Comparison of ENCODE assay signal across 12 cellular contexts in the genomic region with DNA sequence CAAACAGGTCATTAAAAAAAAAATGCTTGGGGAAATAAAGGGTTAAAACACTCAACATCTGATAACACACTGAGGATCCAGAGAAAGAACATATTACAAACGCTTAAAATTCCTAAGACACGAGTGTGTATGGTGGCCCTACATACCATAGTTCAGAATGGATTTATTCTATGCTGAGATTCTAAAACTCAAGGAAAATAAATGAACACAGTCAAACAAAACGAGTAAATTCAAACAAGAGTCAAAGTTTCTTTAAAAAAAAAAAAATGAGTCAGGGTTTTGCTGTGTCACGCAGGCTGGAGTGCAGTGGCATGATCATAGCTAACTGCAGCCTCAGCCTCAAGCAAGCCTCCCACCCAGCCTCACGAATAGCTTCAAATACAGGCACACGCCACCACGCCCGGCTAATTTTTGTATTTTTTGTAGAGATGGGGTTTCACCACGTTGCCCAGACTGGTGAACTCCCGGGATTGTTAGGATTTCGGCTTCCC. TPM values are rescaled to one million over a fixed set of nuclear protein-coding genes. Genes with fewer than 3 reads are reported as not detected.
DNase-seq lines count a peak whose midpoint lies in the region; ATAC-seq, FAIRE-seq and TF ChIP-seq lines count a peak whose summit lies in the region.
"Had no signal": no experiment of that assay in that cellular context is flagged by ENCODE, and none has a peak within 500 bp of the region (broad histone marks: within the 10 kb centered on the region; RNA-seq: fewer than 3 reads in every experiment).

No MANE protein-coding gene starts in this region.

- H3K9me3 Mint-ChIP-seq in Caco-2 (ENCODE audit: unreplicated experiment) = no peaks in the 10 kb centered on the region
- no peaks in the 10 kb centered on the region for H3K9me3 Mint-ChIP-seq in progenitor cell of endocrine pancreas (ENCODE audit: low read depth)

- H3K4me1 Mint-ChIP-seq in Caco-2 (ENCODE audit: low read depth, unreplicated experiment) (peaks cover 7% of the 10 kb centered on the region), progenitor cell of endocrine pancreas (ENCODE audit: low read depth) (peaks cover 7% of the 10 kb centered on the region)

- H3K27ac Mint-ChIP-seq in Caco-2 (ENCODE audit: unreplicated experiment) = peak overlapping the region; percentile 79
- peak overlapping the region; percentile 86 for H3K27ac Mint-ChIP-seq in progenitor cell of endocrine pancreas

- no peak for ATAC-seq in GM18907 (IDR thresholded peaks at IDR 0.05; ENCODE audit: unreplicated experiment)

- H3K36me3 ChIP-seq in Caco-2 (ENCODE audit: control insufficient read depth, insufficient read depth, low read length) (peaks cover 2% of the 10 kb centered on the region), SJSA1 (peaks cover 73% of the 10 kb centered on the region)

- H3K9me3 ChIP-seq in Caco-2 (no peaks in the 10 kb centered on the region), SJSA1 (replicated peaks) (no peaks in the 10 kb centered on the region; the same call in 1 of the 2 replicates)

- intact Hi-C loops in Caco-2 (cut with micrococcal nuclease; ENCODE audit: unreplicated experiment) = no loop called here

- H3K4me1 ChIP-seq in Caco-2 (peaks cover 20% of the 10 kb centered on the region), SJSA1 (replicated peaks) (peaks cover 17% of the 10 kb centered on the region)

- H3K27me3 ChIP-seq in Caco-2 (replicated peaks; ENCODE audit: control insufficient read depth, insufficient read depth, low read length) (no peaks in the 10 kb centered on the region), SJSA1 (replicated peaks) (no peaks in the 10 kb centered on the region)

- no peak for TF ChIP-seq POLR2A in H54 (IDR thresholded peaks at IDR 0.05; ENCODE audit: low read depth, low read length)

- no peak for FAIRE-seq in H54 (lab: Jason Lieb, UNC)

- H3K36me3 Mint-ChIP-seq in Caco-2 (ENCODE audit: insufficient read depth, unreplicated experiment) = peaks cover 75% of the 10 kb centered on the region
- H3K36me3 Mint-ChIP-seq in progenitor cell of endocrine pancreas (ENCODE audit: insufficient read depth) = peaks cover 4% of the 10 kb centered on the region

- POLR2A ChIA-PET in Caco-2 (lab: Charles Lee) = interaction anchor here (0.7 kb wide), 1 partner anchor 381 kb away, joined by 4 read pairs; no protein-coding TSS in a partner anchor

- TF ChIP-seq CTCF in Caco-2 (IDR thresholded peaks at IDR 0.05; ENCODE audit: insufficient read depth in 1 of 2, low read depth in 1 of 2, low read length in 1 of 2, severe bottlenecking in 1 of 2, unreplicated experiment in 1 of 2) (no peak), fibroblast of the aortic adventitia (IDR thresholded peaks at IDR 0.05; ENCODE audit: insufficient read depth, low read length) (no peak), progenitor cell of endocrine pancreas (IDR thresholded peaks at IDR 0.05; ENCODE audit: unreplicated experiment) (no peak)

- DNase-seq in Caco-2 (no peak), SJSA1 (ENCODE audit: low read depth in 1 of 2, low spot score in 2 of 2) (peak; percentile 52 to 70), fibroblast of the aortic adventitia (ENCODE audit: low read depth) (peak; percentile 55), progenitor cell of endocrine pancreas (ENCODE audit: low spot score, unreplicated experiment) (no peak), NK-92 (lab: John Stamatoyannopoulos, UW; ENCODE audit: unreplicated experiment) (no peak), H54 (ENCODE audit: insufficient read length, low spot score) (no peak), NCI-H1048 (lab: John Stamatoyannopoulos, UW) (no peak)
- DNase-seq: activated CD8-positive, alpha-beta memory T cell treated with anti-CD3 and anti-CD28 coated beads, Interleukin-2, amount 50 U/mL, for 4 hours; midbrain; NCI-H187; T-helper 2 cell had no signal

- CTCF ChIA-PET in Caco-2 (lab: Charles Lee) = interaction anchor here (0.7 kb wide), 2 partner anchors 95 to 844 kb away, joined by 3 to 5 read pairs; no protein-coding TSS in a partner anchor

- H3K4me3 ChIP-seq in Caco-2 (ENCODE audit: low read depth, low read length) (no peak overlapping the region), SJSA1 (no peak overlapping the region), fibroblast of the aortic adventitia (ENCODE audit: low read depth, low read length) (no peak overlapping the region)

- H3K27me3 Mint-ChIP-seq in Caco-2 (ENCODE audit: insufficient read depth, unreplicated experiment) (no peaks in the 10 kb centered on the region), progenitor cell of endocrine pancreas (no peaks in the 10 kb centered on the region)

- H3K4me3 Mint-ChIP-seq in Caco-2 (ENCODE audit: unreplicated experiment) (peak overlapping the region; percentile 20), progenitor cell of endocrine pancreas (ENCODE audit: low read depth) (no peak overlapping the region)

- H3K27ac ChIP-seq in SJSA1 = peak overlapping the region; percentile 78

- no TSS peak for BruUV-seq in Caco-2 (replicated peaks; lab: Mats Ljungman, UMichigan)

RNA-seq across cellular contexts. Expression of gene CRK, which starts 17.4 kb away (rescaled TPM):
- 70.0 and 72.3 TPM in 2 replicates for total RNA-seq in Caco-2 (2022)
- total RNA-seq in SJSA1 (2014; rRNA removed; shearing (Covaris generic)) = 99.7 and 102 TPM in 2 replicates
- total RNA-seq in fibroblast of the aortic adventitia (ENCODE audit: low replicate concordance) = 70.0 and 106 TPM in 2 replicates
- 41.6 and 44.8 TPM in 2 replicates for total RNA-seq in progenitor cell of endocrine pancreas

RNA-seq across cellular contexts. Expression of gene YWHAE, which starts 38.6 kb away (rescaled TPM):
- total RNA-seq in Caco-2 (2022) (915 and 956 TPM in 2 replicates), fibroblast of the aortic adventitia (ENCODE audit: low replicate concordance) (628 and 1,755 TPM in 2 replicates), progenitor cell of endocrine pancreas (951 and 984 TPM in 2 replicates)
- 370 and 490 TPM in 2 replicates for total RNA-seq in SJSA1 (2014; rRNA removed; shearing (Covaris generic))

RNA-seq across cellular contexts. Expression of gene MYO1C, which starts 53.8 kb away (rescaled TPM):
- total RNA-seq in Caco-2 (2022) (162 and 171 TPM in 2 replicates), fibroblast of the aortic adventitia (ENCODE audit: low replicate concordance) (127 and 139 TPM in 2 replicates), progenitor cell of endocrine pancreas (64.4 and 84.0 TPM in 2 replicates)
- 113 and 155 TPM in 2 replicates for total RNA-seq in SJSA1 (2014; rRNA removed; shearing (Covaris generic))

Comparison
In these comparisons a context has a peak if more than half of its experiments do, and no peak if none do; other contexts are left out.
1. DNase-seq: peak in SJSA1 (2 of 2) and fibroblast of the aortic adventitia (single experiment); none in Caco-2 (0 of 2), progenitor cell of endocrine pancreas (single experiment), NK-92 (single experiment), H54 (single experiment) and NCI-H1048 (single experiment).